Comparison of ENCODE assay signal across 9 cellular contexts in genomic region chr1:156476501-156477298, GRCh38. TPM values are rescaled to one million over a fixed set of nuclear protein-coding genes. Genes with fewer than 3 reads are reported as not detected.
DNase-seq lines count a peak whose midpoint lies in the region; ATAC-seq and TF ChIP-seq lines count a peak whose summit lies in the region.
"Had no signal": no experiment of that assay in that cellular context is flagged by ENCODE, and none has a peak within 500 bp of the region (broad histone marks: within the 10 kb centered on the region; RNA-seq: fewer than 3 reads in every experiment).

No MANE protein-coding gene starts in this region.

- H4K20me1 ChIP-seq in fibroblast of lung (ENCODE audit: control insufficient read depth, extremely low read depth, insufficient read depth, low read length): no peaks in the 10 kb centered on the region
- peaks cover 99% of the 10 kb centered on the region for H4K20me1 ChIP-seq in smooth muscle cell (ENCODE audit: low read depth)

- POLR2A ChIA-PET in RWPE1 (lab: Yijun Ruan, JAX; ENCODE audit: low non-redundant PET): no interaction called here

- CTCF ChIA-PET in RWPE1 (lab: Yijun Ruan, JAX): interaction anchor here (0.9 kb wide), 1 partner anchor 11 kb away, joined by 3 read pairs; no protein-coding TSS in a partner anchor

- no peak for TF ChIP-seq POLR2A in spleen (IDR thresholded peaks at IDR 0.05)

- H3K36me3 ChIP-seq in fibroblast of lung (ENCODE audit: control insufficient read depth, insufficient read depth, low read length): peaks cover 49% of the 10 kb centered on the region
- peaks cover 13% of the 10 kb centered on the region for H3K36me3 ChIP-seq in smooth muscle cell (ENCODE audit: low read depth)
- H3K36me3 ChIP-seq in spleen: peaks cover 7 to 100% (median 100%) of the 10 kb centered on the region in 6 donors

- DNase-seq in DMS79 treated with DMSO at 0.1 percent for 48 hours (lab: John Stamatoyannopoulos, UW) (peak; percentile 51), RWPE1 (ENCODE audit: low spot score) (no peak), fibroblast of lung (ENCODE audit: low read depth in 2 of 2) (peak; percentile 77 to 86), smooth muscle cell (lab: John Stamatoyannopoulos, UW; ENCODE audit: unreplicated experiment) (no peak), NCI-H1092 (lab: John Stamatoyannopoulos, UW) (no peak), NCI-H82 treated with DMSO at 0.1 percent for 48 hours (lab: John Stamatoyannopoulos, UW; ENCODE audit: unreplicated experiment) (no peak), spleen (no peak)

- intact Hi-C loops in spleen (cut with DNase I; ENCODE audit: low total_unique reads): no loop called here

- H3K27me3 ChIP-seq in fibroblast of lung (ENCODE audit: control insufficient read depth, insufficient read depth, low read length) (no peaks in the 10 kb centered on the region), smooth muscle cell (ENCODE audit: low read depth) (no peaks in the 10 kb centered on the region), spleen (replicated peaks in 1 of 7) (no peaks in the 10 kb centered on the region)

- H3K27ac ChIP-seq in RWPE1 (peak overlapping the region; percentile 58), fibroblast of lung (ENCODE audit: insufficient read depth, low read length) (peak overlapping the region; percentile 97), smooth muscle cell (ENCODE audit: low read depth) (peak overlapping the region; percentile 63), spleen (peak overlapping the region in 2 of 8 donors; percentile 4 to 51)

- H3K9me3 ChIP-seq in fibroblast of lung (ENCODE audit: control insufficient read depth, insufficient read depth, low read depth, low read length) (no peaks in the 10 kb centered on the region), smooth muscle cell (replicated peaks; ENCODE audit: low read depth) (no peaks in the 10 kb centered on the region), spleen (no peaks in the 10 kb centered on the region)

- 40% methylated on average over 8 of the region's 8 CpGs for WGBS in smooth muscle cell (ENCODE audit: low lambda C conversion rate)
- WGBS in spleen, 5 donors: 47 to 76% (median 69%) methylated on average over 8 of the region's 8 CpGs

- no peaks in the 10 kb centered on the region for H3F3A ChIP-seq in smooth muscle cell (ENCODE audit: low read depth)

- no peaks in the 10 kb centered on the region for H3K79me2 ChIP-seq in fibroblast of lung (ENCODE audit: control insufficient read depth, insufficient read depth, low read length)
- H3K79me2 ChIP-seq in smooth muscle cell (ENCODE audit: low read depth): no peaks in the 10 kb centered on the region

- H2AFZ ChIP-seq in fibroblast of lung (ENCODE audit: low read length) (no peak overlapping the region), smooth muscle cell (ENCODE audit: low read depth) (no peak overlapping the region)

- ATAC-seq in GM18870 (IDR thresholded peaks at IDR 0.05; ENCODE audit: unreplicated experiment): no peak
- ATAC-seq: Panc1 had no signal

- H3K4me2 ChIP-seq in fibroblast of lung (ENCODE audit: extremely low read depth, insufficient read depth, low read length) (peak overlapping the region; percentile 42), smooth muscle cell (no peak overlapping the region)

- no peak overlapping the region for H3K9ac ChIP-seq in fibroblast of lung (ENCODE audit: insufficient read depth, low read length)
- H3K9ac ChIP-seq in smooth muscle cell (ENCODE audit: low read depth): no peak overlapping the region

- H3K4me1 ChIP-seq in fibroblast of lung (ENCODE audit: control insufficient read depth, extremely low read depth, insufficient read depth, low read length) (peaks cover 31% of the 10 kb centered on the region), smooth muscle cell (ENCODE audit: low read depth) (no peaks in the 10 kb centered on the region), spleen (peaks cover 8 to 36% (median 21%) of the 10 kb centered on the region in 6 donors)

- TF ChIP-seq CTCF in RWPE1 (conservative IDR thresholded peaks at IDR 0.05; ENCODE audit: low read depth): no peak
- TF ChIP-seq CTCF in fibroblast of lung (conservative IDR thresholded peaks at IDR 0.05 in 1 of 2, IDR thresholded peaks at IDR 0.05 in 1 of 2; ENCODE audit: low read depth in 1 of 2, low read length in 2 of 2): no peak
- TF ChIP-seq CTCF in smooth muscle cell (IDR thresholded peaks at IDR 0.05; ENCODE audit: borderline replicate concordance, insufficient read depth, poor library complexity, severe bottlenecking): no peak
- TF ChIP-seq CTCF in spleen (IDR thresholded peaks at IDR 0.05 in 8 of 11, conservative IDR thresholded peaks at IDR 0.05 in 3 of 11): no peak

- no peak overlapping the region for H3K4me3 ChIP-seq in fibroblast of lung (replicated peaks in 1 of 4; ENCODE audit: control extremely low read depth in 1 of 4, insufficient read depth in 1 of 4, low read depth in 3 of 4, low read length in 4 of 4)
- H3K4me3 ChIP-seq in smooth muscle cell: no peak overlapping the region
- H3K4me3 ChIP-seq in spleen: no peak overlapping the region

RNA-seq across cellular contexts. Expression of gene MEF2D, which starts 23.9 kb away (rescaled TPM):
- total RNA-seq in fibroblast of lung: 4.6 and 9.9 TPM in 2 replicates
- 12.7 and 13.1 TPM in 2 replicates for polyA plus RNA-seq in fibroblast of lung
- polyA plus RNA-seq in fibroblast of lung (2012): 23.3 and 27.8 TPM in 2 replicates
- polyA minus RNA-seq in fibroblast of lung (ENCODE audit: low replicate concordance): 30.5 and 45.4 TPM in 2 replicates
- total RNA-seq in smooth muscle cell: 23.2 and 24.3 TPM in 2 replicates
- 40.5 and 45.6 TPM in 2 replicates for polyA plus RNA-seq in smooth muscle cell
- total RNA-seq in spleen: 100 to 1,000 TPM in 1 of 7 donors, 10 to 100 TPM in 6; 56.0 to 103 (median 71.4) TPM
- 10 to 100 TPM in 1 of 3 donors, 1 to 10 TPM in 2; 7.4 to 22.5 (median 7.6) TPM for polyA plus RNA-seq in spleen

Comparison
In these comparisons a context has a peak if more than half of its experiments do, and no peak if none do; other contexts are left out.
1. DNase-seq: peak in DMS79 treated with DMSO at 0.1 percent for 48 hours (single experiment) and fibroblast of lung (2 of 2); none in RWPE1 (single experiment), smooth muscle cell (single experiment), NCI-H1092 (single experiment), NCI-H82 treated with DMSO at 0.1 percent for 48 hours (single experiment) and spleen (single experiment).